ENCODE assay signal across 8 cellular contexts in genomic region chr15:67080900-67081431, GRCh38. TPM values are rescaled to one million over a fixed set of nuclear protein-coding genes. Genes with fewer than 3 reads are reported as not detected.
A peak's percentile ranks its signal among the peaks of the same experiment; 100 is the strongest.
DNase-seq lines count a peak whose midpoint lies in the region; ATAC-seq and TF ChIP-seq lines count a peak whose summit lies in the region.

No MANE protein-coding gene starts in this region.

- H3K4me3 Mint-ChIP-seq in stimulated activated memory B cell treated with anti-CD40 and anti-IgM and Interleukin-4, amounts not matched to agents 10 μg/mL and 1 μg/mL and 100 μg/mL, for 72 hours = peak overlapping the region; percentile 40

- no peaks in the 10 kb centered on the region for H3K36me3 Mint-ChIP-seq in stimulated activated memory B cell treated with anti-CD40 and anti-IgM and Interleukin-4, amounts not matched to agents 10 μg/mL and 1 μg/mL and 100 μg/mL, for 72 hours

- H3K4me1 Mint-ChIP-seq in stimulated activated memory B cell treated with anti-CD40 and anti-IgM and Interleukin-4, amounts not matched to agents 10 μg/mL and 1 μg/mL and 100 μg/mL, for 72 hours = peaks cover 97% of the 10 kb centered on the region

- no peaks in the 10 kb centered on the region for H3K27me3 Mint-ChIP-seq in stimulated activated memory B cell treated with anti-CD40 and anti-IgM and Interleukin-4, amounts not matched to agents 10 μg/mL and 1 μg/mL and 100 μg/mL, for 72 hours

- no peak overlapping the region for H3K4me3 ChIP-seq in astrocyte of the spinal cord (ENCODE audit: low read depth, low read length)

- ATAC-seq in GM18519 (IDR thresholded peaks at IDR 0.05; ENCODE audit: low FRiP score, unreplicated experiment) = peak; percentile 36
- ATAC-seq in HG03060 (IDR thresholded peaks at IDR 0.05; ENCODE audit: low read depth, unreplicated experiment) = peak; percentile 34
- peak; percentile 85 for ATAC-seq in stimulated activated memory B cell treated with anti-CD40 and anti-IgM and Interleukin-4, amounts not matched to agents 10 μg/mL and 1 μg/mL and 100 μg/mL, for 72 hours

- H3K27ac Mint-ChIP-seq in stimulated activated memory B cell treated with anti-CD40 and anti-IgM and Interleukin-4, amounts not matched to agents 10 μg/mL and 1 μg/mL and 100 μg/mL, for 72 hours = no peak overlapping the region

- peak; percentile 31 for TF ChIP-seq CTCF in astrocyte of the spinal cord (IDR thresholded peaks at IDR 0.05; ENCODE audit: low read depth, low read length)

- no peaks in the 10 kb centered on the region for H3K9me3 Mint-ChIP-seq in stimulated activated memory B cell treated with anti-CD40 and anti-IgM and Interleukin-4, amounts not matched to agents 10 μg/mL and 1 μg/mL and 100 μg/mL, for 72 hours

- in situ Hi-C loops in astrocyte of the spinal cord (cut with HindIII; ENCODE audit: low sequenced_read_pairs) = no loop called here

- peak; percentile 90 for DNase-seq in A172 (ENCODE audit: low spot score)
- peak; percentile 59 for DNase-seq in SIG-M5 (lab: John Stamatoyannopoulos, UW)
- peak; percentile 83 for DNase-seq in astrocyte of the spinal cord (ENCODE audit: low read depth, low spot score)
- peak; percentile 84 for DNase-seq in left kidney (ENCODE audit: low read depth, low spot score)
- no peak for DNase-seq in SHP77 treated with DMSO at 0.1 percent for 48 hours (lab: John Stamatoyannopoulos, UW)

RNA-seq across cellular contexts. Expression of gene SMAD3, which starts 15.6 kb away (rescaled TPM):
- total RNA-seq in A172 (2014; rRNA removed; shearing (Covaris generic)) = 5.2 and 7.2 TPM in 2 replicates

Comparison
In these comparisons a context has a peak if more than half of its experiments do, and no peak if none do; other contexts are left out.
1. ATAC-seq: peak in every context shown above with its lines; median percentile 85 in stimulated activated memory B cell treated with anti-CD40 and anti-IgM and Interleukin-4, amounts not matched to agents 10 μg/mL and 1 μg/mL and 100 μg/mL, for 72 hours; 36 in GM18519; 34 in HG03060.